Comparison of ENCODE assay signal across 14 cellular contexts in genomic region chr1:109529895-109530456, GRCh38. TPM values are rescaled to one million over a fixed set of nuclear protein-coding genes. Genes with fewer than 3 reads are reported as not detected.
A peak's percentile ranks its signal among the peaks of the same experiment; 100 is the strongest.
DNase-seq lines count a peak whose midpoint lies in the region; ATAC-seq and TF ChIP-seq lines count a peak whose summit lies in the region.
"Had no signal": no experiment of that assay in that cellular context is flagged by ENCODE, and none has a peak within 500 bp of the region (broad histone marks: within the 10 kb centered on the region; RNA-seq: fewer than 3 reads in every experiment).

No MANE protein-coding gene starts in this region.

- peaks cover 5% of the 10 kb centered on the region for H3K27me3 Mint-ChIP-seq in activated CD4-positive, alpha-beta T cell treated with anti-CD3 and anti-CD28 coated beads, Interleukin-2, amount 10 ng/mL, durations not matched to agents 24 days and 14 days

- no peak overlapping the region for H3K4me3 Mint-ChIP-seq in activated CD4-positive, alpha-beta T cell treated with anti-CD3 and anti-CD28 coated beads, Interleukin-2, amount 10 ng/mL, durations not matched to agents 24 days and 14 days

- intact Hi-C loops in cardiac septum (cut with DNase I) (loop anchor here (5.0 kb wide), 4 partner anchors 103 to 268 kb away; partner anchors contain the start of genes PSMA5 and PSRC1), left ventricle myocardium superior (cut with micrococcal nuclease) (loop anchor here (5.0 kb wide), 1 partner anchor 38 kb away; the partner anchor contains the start of gene CYB561D1)
- intact Hi-C loops in activated CD4-positive, alpha-beta T cell treated with anti-CD3 and anti-CD28 coated beads, Interleukin-2, amount 10 ng/mL, durations not matched to agents 24 days and 14 days (cut with micrococcal nuclease), result loop anchor here (5.0 kb wide), 1 partner anchor 123 kb away; no protein-coding TSS in a partner anchor

- H3K4me3 ChIP-seq in RWPE2 (ENCODE audit: severe bottlenecking), result no peak overlapping the region
- no peak overlapping the region for H3K4me3 ChIP-seq in mucosa of rectum (ENCODE audit: low read length in 2 of 2)
- H3K4me3 ChIP-seq: heart right ventricle, lung, tibial artery had no signal

- DNase-seq in cardiac septum (ENCODE audit: low spot score) (peak; percentile 69), left ventricle myocardium superior (no peak), RWPE2 (ENCODE audit: low spot score) (no peak), GF-D8 (lab: John Stamatoyannopoulos, UW) (no peak), SKM-1 (lab: John Stamatoyannopoulos, UW; ENCODE audit: unreplicated experiment) (no peak)
- DNase-seq in activated CD4-positive, alpha-beta T cell treated with anti-CD3 and anti-CD28 coated beads, Interleukin-2, amount 10 ng/mL, durations not matched to agents 24 days and 14 days, result no peak
- DNase-seq: activated CD8-positive, alpha-beta memory T cell treated with anti-CD3 and anti-CD28 coated beads, Interleukin-2, amount 50 U/mL, for 48 hours; heart right ventricle; tibial artery had no signal

- peaks cover 23% of the 10 kb centered on the region for H3K4me1 Mint-ChIP-seq in activated CD4-positive, alpha-beta T cell treated with anti-CD3 and anti-CD28 coated beads, Interleukin-2, amount 10 ng/mL, durations not matched to agents 24 days and 14 days

- H3K36me3 ChIP-seq in RWPE2 (ENCODE audit: low read depth), result no peaks in the 10 kb centered on the region
- no peaks in the 10 kb centered on the region for H3K36me3 ChIP-seq in mucosa of rectum (ENCODE audit: control insufficient read depth in 2 of 2, insufficient read depth in 2 of 2, low read length in 2 of 2)
- H3K36me3 ChIP-seq: heart right ventricle, tibial artery had no signal

- TF ChIP-seq CTCF in RWPE2 (IDR thresholded peaks at IDR 0.05; ENCODE audit: poor library complexity, severe bottlenecking), result no peak

- no peak overlapping the region for H3K27ac Mint-ChIP-seq in activated CD4-positive, alpha-beta T cell treated with anti-CD3 and anti-CD28 coated beads, Interleukin-2, amount 10 ng/mL, durations not matched to agents 24 days and 14 days

- no peaks in the 10 kb centered on the region for H3K9me3 Mint-ChIP-seq in activated CD4-positive, alpha-beta T cell treated with anti-CD3 and anti-CD28 coated beads, Interleukin-2, amount 10 ng/mL, durations not matched to agents 24 days and 14 days

- H3K9ac ChIP-seq in mucosa of rectum (ENCODE audit: low read depth in 1 of 2, low read length in 2 of 2), result no peak overlapping the region

- H3K36me3 Mint-ChIP-seq in activated CD4-positive, alpha-beta T cell treated with anti-CD3 and anti-CD28 coated beads, Interleukin-2, amount 10 ng/mL, durations not matched to agents 24 days and 14 days (ENCODE audit: low read depth), result no peaks in the 10 kb centered on the region

- H3K9me3 ChIP-seq in RWPE2 (ENCODE audit: severe bottlenecking) (no peaks in the 10 kb centered on the region), mucosa of rectum (ENCODE audit: control insufficient read depth in 2 of 2, low read length in 2 of 2) (no peaks in the 10 kb centered on the region)
- H3K9me3 ChIP-seq: heart right ventricle, tibial artery had no signal

- H3K27ac ChIP-seq in RWPE2 (ENCODE audit: poor library complexity, severe bottlenecking) (no peak overlapping the region), mucosa of rectum (ENCODE audit: low read depth in 2 of 2, low read length in 2 of 2) (peak overlapping the region; percentile 13 to 43)
- H3K27ac ChIP-seq: HL-60, tibial artery had no signal

- no peaks in the 10 kb centered on the region for H3K27me3 ChIP-seq in RWPE2 (ENCODE audit: insufficient read depth, poor library complexity, severe bottlenecking)
- H3K27me3 ChIP-seq in mucosa of rectum (ENCODE audit: control insufficient read depth in 2 of 2, insufficient read depth in 2 of 2, low read length in 2 of 2), result no peaks in the 10 kb centered on the region
- H3K27me3 ChIP-seq: heart right ventricle, tibial artery had no signal

- ATAC-seq in left ventricle myocardium superior (no peak), RWPE2 (ENCODE audit: low read depth) (peak; percentile 37; the same call in 1 of the 3 replicates), HG02798 (IDR thresholded peaks at IDR 0.05; ENCODE audit: poor library complexity, unreplicated experiment) (no peak)
- ATAC-seq: heart right ventricle had no signal

- H3K4me1 ChIP-seq in RWPE2 (ENCODE audit: insufficient read depth, poor library complexity, severe bottlenecking) (no peaks in the 10 kb centered on the region), mucosa of rectum (ENCODE audit: control insufficient read depth in 2 of 2, insufficient read depth in 2 of 2, low read length in 2 of 2) (peaks cover 8 to 17% of the 10 kb centered on the region in 2 donors)

RNA-seq across cellular contexts. Expression of gene GPR61, which starts 9.7 kb away (rescaled TPM):
- total RNA-seq in cardiac septum (0.13 TPM), left ventricle myocardium superior (0.07 TPM)
- 0.14 TPM in 1 of 2 replicates, not detected in the other for total RNA-seq in activated CD4-positive, alpha-beta T cell treated with anti-CD3 and anti-CD28 coated beads, Interleukin-2, amount 10 ng/mL, durations not matched to agents 24 days and 14 days
- total RNA-seq: G401, lung had no signal

RNA-seq across cellular contexts. Expression of gene GNAI3, which starts 18.4 kb away (rescaled TPM):
- 3.9 TPM for total RNA-seq in cardiac septum
- total RNA-seq in left ventricle myocardium superior, result 2.2 TPM
- total RNA-seq in activated CD4-positive, alpha-beta T cell treated with anti-CD3 and anti-CD28 coated beads, Interleukin-2, amount 10 ng/mL, durations not matched to agents 24 days and 14 days, result 8.7 and 8.8 TPM in 2 replicates

RNA-seq across cellular contexts. Expression of gene AMIGO1, which starts 20.4 kb away (rescaled TPM):
- total RNA-seq in cardiac septum (13.8 TPM), left ventricle myocardium superior (18.4 TPM)
- 1.1 TPM in 2 replicates for total RNA-seq in activated CD4-positive, alpha-beta T cell treated with anti-CD3 and anti-CD28 coated beads, Interleukin-2, amount 10 ng/mL, durations not matched to agents 24 days and 14 days

RNA-seq across cellular contexts. Expression of gene CYB561D1, which starts 36.1 kb away (rescaled TPM):
- total RNA-seq in cardiac septum, result 5.5 TPM
- total RNA-seq in left ventricle myocardium superior, result 4.3 TPM
- 11.3 and 13.1 TPM in 2 replicates for total RNA-seq in activated CD4-positive, alpha-beta T cell treated with anti-CD3 and anti-CD28 coated beads, Interleukin-2, amount 10 ng/mL, durations not matched to agents 24 days and 14 days

RNA-seq across cellular contexts. Expression of gene ATXN7L2, which starts 46.3 kb away (rescaled TPM):
- total RNA-seq in cardiac septum (3.8 TPM), left ventricle myocardium superior (3.4 TPM)
- total RNA-seq in activated CD4-positive, alpha-beta T cell treated with anti-CD3 and anti-CD28 coated beads, Interleukin-2, amount 10 ng/mL, durations not matched to agents 24 days and 14 days, result 15.1 and 15.6 TPM in 2 replicates
